ENCODE assay signal across 25 cellular contexts in the genomic region with DNA sequence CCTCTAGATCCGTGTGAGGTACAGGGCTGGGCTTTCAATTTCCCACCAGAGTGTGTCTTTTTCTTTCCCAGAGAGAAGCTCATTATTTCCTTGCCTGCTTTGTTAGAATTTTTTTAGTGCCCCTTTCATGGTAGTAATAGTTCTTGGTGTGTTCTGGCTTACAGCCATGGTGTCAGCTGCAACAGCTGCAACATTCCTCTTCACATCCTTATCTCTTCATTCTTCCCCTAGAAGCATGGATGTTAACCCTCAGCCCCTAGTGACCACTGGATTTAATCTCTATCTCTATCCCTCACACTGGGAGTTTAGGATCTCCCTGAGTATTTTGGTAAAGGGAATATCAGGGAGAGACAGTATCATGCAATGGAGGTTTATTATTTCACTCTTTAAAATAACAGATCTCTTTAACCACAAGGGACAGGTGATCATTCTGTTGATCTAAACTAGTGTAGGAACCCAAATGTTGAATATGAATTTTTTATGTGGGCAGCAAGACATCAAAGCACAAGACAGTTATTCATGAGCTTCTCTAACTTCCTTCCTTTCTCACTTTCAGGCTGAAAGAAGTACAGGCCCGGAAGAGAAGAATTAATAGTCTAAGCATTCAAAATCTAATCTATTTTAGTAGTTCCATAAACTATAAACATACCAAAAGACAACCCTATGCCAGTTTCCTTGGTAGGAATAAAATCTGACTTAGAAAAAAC.
"Had no signal": no experiment of that assay in that cellular context is flagged by ENCODE, and none has a peak within 500 bp of the region (broad histone marks: within the 10 kb centered on the region; RNA-seq: fewer than 3 reads in every experiment).

No MANE protein-coding gene starts in this region.

- H3K27me3 ChIP-seq: ascending aorta, brain microvascular endothelial cell, foreskin keratinocyte, left lung, sigmoid colon, spleen, testis, uterus had no signal

- H3K4me3 ChIP-seq: ascending aorta, left lung, lung, sigmoid colon, spleen, testis, uterus had no signal

- H3K9me3 ChIP-seq: ascending aorta, left lung, sigmoid colon, testis, uterus had no signal

- H3K4me1 ChIP-seq: foreskin keratinocyte, left lung, sigmoid colon, spleen, testis, uterus had no signal

- H3K36me3 ChIP-seq: ascending aorta, brain microvascular endothelial cell, left lung, sigmoid colon, spleen, uterus had no signal

- DNase-seq: activated CD4-positive, alpha-beta T cell treated with anti-CD3 and anti-CD28 coated beads, Interleukin-2, amount 50 U/mL, for 1 hour; activated CD4-positive, CD25-positive, alpha-beta regulatory T cell treated with anti-CD3 and anti-CD28 coated beads, Interleukin-2, amount 50 U/mL, for 72 hours; activated CD8-positive, alpha-beta T cell treated with anti-CD3 and anti-CD28 coated beads, Interleukin-2, amount 10 ng/mL, durations not matched to agents 7 days and 5 days; activated gamma-delta T cell; brain microvascular endothelial cell; caudate nucleus; dermis blood vessel endothelial cell; effector CD8-positive, alpha-beta T cell; foreskin keratinocyte; kidney; left lung; natural killer cell; occipital lobe; posterior cingulate gyrus; retina; sigmoid colon; spleen; stimulated activated CD4-positive, alpha-beta T cell treated with anti-CD3 and anti-CD28 coated beads, Interleukin-4, amount 100 ng/mL, for 1 hour; stimulated activated naive CD4-positive, alpha-beta T cell; T-helper 17 cell; testis; uterus had no signal

- H3K27ac ChIP-seq: ascending aorta, brain microvascular endothelial cell, foreskin keratinocyte, left lung, sigmoid colon, spleen, uterus, VCaP had no signal
